Comparison of ENCODE assay signal across 1 cellular context in genomic region chr16:84118315-84118714, GRCh38.
TF ChIP-seq lines count a peak whose summit lies in the region.

No MANE protein-coding gene starts in this region.

TF ChIP-seq in K562, 482 proteins besides CTCF, POLR2A, EP300 and RAD21:
- TF ChIP-seq ZNF263 (CRISPR knock-in tag; IDR thresholded peaks at IDR 0.05; ENCODE audit: borderline replicate concordance) (0 out of 2 replicates have a peak, but pooled peaks have one; percentile 26), SLC30A9 (CRISPR knock-in tag; IDR thresholded peaks at IDR 0.05) (0 out of 2 replicates have a peak, but pooled peaks have one; percentile 44), ZBTB33 (CRISPR knock-in tag; IDR thresholded peaks at IDR 0.05) (peak; percentile 51)
